ENCODE assay signal across 19 cellular contexts in the genomic region with DNA sequence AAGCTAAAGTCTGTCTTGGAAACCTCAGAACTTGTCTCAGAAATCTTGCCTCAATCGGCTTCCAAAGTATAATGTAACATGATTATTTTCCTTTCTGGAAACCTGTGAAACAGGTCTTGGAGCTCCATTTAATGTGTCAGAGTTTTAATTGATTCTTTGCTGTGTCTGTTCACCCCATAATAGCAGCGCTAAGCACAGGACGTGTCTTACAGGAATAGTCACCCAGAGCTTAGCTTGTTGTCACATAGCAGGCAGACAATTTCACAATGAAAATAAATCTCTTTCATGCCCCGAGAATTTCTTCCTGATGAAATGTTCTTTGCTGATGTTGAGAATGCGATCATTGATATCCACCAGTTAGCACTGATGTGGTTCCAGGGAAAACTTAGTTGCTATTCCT. TPM values are rescaled to one million over a fixed set of nuclear protein-coding genes. Genes with fewer than 3 reads are reported as not detected.
DNase-seq lines count a peak whose midpoint lies in the region; ATAC-seq and TF ChIP-seq lines count a peak whose summit lies in the region.
"Had no signal": no experiment of that assay in that cellular context is flagged by ENCODE, and none has a peak within 500 bp of the region (broad histone marks: within the 10 kb centered on the region; RNA-seq: fewer than 3 reads in every experiment).

No MANE protein-coding gene starts in this region.

- no peaks in the 10 kb centered on the region for H3F3A ChIP-seq in PC-3 (ENCODE audit: low read length, unreplicated experiment)

- WGBS in esophagus squamous epithelium, 2 donors: 25 to 48% methylated on average over 5 of the region's 5 CpGs

- H3K27me3 ChIP-seq in PC-3 (ENCODE audit: low read length): no peaks in the 10 kb centered on the region
- no peaks in the 10 kb centered on the region for H3K27me3 ChIP-seq in RWPE2 (ENCODE audit: insufficient read depth, poor library complexity, severe bottlenecking)
- H3K27me3 ChIP-seq in esophagus squamous epithelium: peaks cover 0 to 24% (median 0%) of the 10 kb centered on the region in 4 donors
- H3K27me3 ChIP-seq in right atrium auricular region: no peaks in the 10 kb centered on the region
- H3K27me3 ChIP-seq: BLaER1 treated with 17β-estradiol and CSF1 and Interleukin-3, amounts not matched to agents 10 nM and 100 nM had no signal

- CTCF ChIA-PET in PC-3 (lab: Charles Lee): no interaction called here

- H3K4me1 ChIP-seq in PC-3 (ENCODE audit: insufficient read depth, low read length) (no peaks in the 10 kb centered on the region), RWPE2 (ENCODE audit: insufficient read depth, poor library complexity, severe bottlenecking) (peaks cover 26% of the 10 kb centered on the region), esophagus squamous epithelium (peaks cover 3 to 29% (median 4%) of the 10 kb centered on the region in 3 donors), right atrium auricular region (no peaks in the 10 kb centered on the region)
- H3K4me1 ChIP-seq: BLaER1 treated with 17β-estradiol and CSF1 and Interleukin-3, amounts not matched to agents 10 nM and 100 nM had no signal

- no peak for TF ChIP-seq POLR2A in esophagus squamous epithelium (IDR thresholded peaks at IDR 0.05)

- DNase-seq in PC-3 (peak; percentile 57), RWPE2 (ENCODE audit: low spot score) (no peak), esophagus squamous epithelium (lab: John Stamatoyannopoulos, UW) (no peak), renal cortical epithelial cell (ENCODE audit: low read depth) (peak; percentile 28), right atrium auricular region (ENCODE audit: low spot score) (no peak), NCI-H2107 treated with DMSO at 0.1 percent for 48 hours (lab: John Stamatoyannopoulos, UW; ENCODE audit: unreplicated experiment) (no peak)
- no peak for DNase-seq in activated CD4-positive, alpha-beta T cell treated with anti-CD3 and anti-CD28 coated beads, Interleukin-2, amount 50 U/mL, for 48 hours
- DNase-seq: Calu3; CD8-positive, alpha-beta T cell; GOT3; Karpas-422; MG63; NCI-H1048; NCI-H1436; NCI-H1930; NCI-H774 had no signal

- no peaks in the 10 kb centered on the region for H4K20me1 ChIP-seq in PC-3 (ENCODE audit: low read length)
- H4K20me1 ChIP-seq: BLaER1 treated with 17β-estradiol and CSF1 and Interleukin-3, amounts not matched to agents 10 nM and 100 nM had no signal

- no peak overlapping the region for H3K4me3 ChIP-seq in PC-3 (ENCODE audit: low read length)
- H3K4me3 ChIP-seq in RWPE2 (ENCODE audit: severe bottlenecking): no peak overlapping the region
- H3K4me3 ChIP-seq in esophagus squamous epithelium: peak overlapping the region in 1 of 4 donors; percentile 21
- H3K4me3 ChIP-seq in right atrium auricular region: no peak overlapping the region
- H3K4me3 ChIP-seq: BLaER1 treated with 17β-estradiol and CSF1 and Interleukin-3, amounts not matched to agents 10 nM and 100 nM; MG63; SK-N-MC had no signal

- BruUV-seq in PC-3 (replicated peaks; lab: Mats Ljungman, UMichigan): no TSS peak

- H3K9me3 ChIP-seq in PC-3 (ENCODE audit: low read length) (no peaks in the 10 kb centered on the region), RWPE2 (ENCODE audit: severe bottlenecking) (no peaks in the 10 kb centered on the region), esophagus squamous epithelium (no peaks in the 10 kb centered on the region), right atrium auricular region (no peaks in the 10 kb centered on the region)
- H3K9me3 ChIP-seq: MG63 had no signal

- intact Hi-C loops in PC-3 (cut with micrococcal nuclease): no loop called here
- intact Hi-C loops in esophagus squamous epithelium (cut with DNase I): no loop called here

- no peak overlapping the region for H2AFZ ChIP-seq in PC-3 (ENCODE audit: low read length)

- no peak for TF ChIP-seq CTCF in PC-3 (conservative IDR thresholded peaks at IDR 0.05; ENCODE audit: low read depth, low read length)
- no peak for TF ChIP-seq CTCF in RWPE2 (IDR thresholded peaks at IDR 0.05; ENCODE audit: poor library complexity, severe bottlenecking)
- no peak for TF ChIP-seq CTCF in esophagus squamous epithelium (IDR thresholded peaks at IDR 0.05)
- TF ChIP-seq CTCF in right atrium auricular region (IDR thresholded peaks at IDR 0.05): no peak

- POLR2A ChIA-PET in PC-3 (lab: Charles Lee; ENCODE audit: unreplicated experiment): interaction anchor here (0.6 kb wide), 1 partner anchor 618 kb away, joined by 3 read pairs; no protein-coding TSS in a partner anchor

- ATAC-seq in PC-3 (no peak), RWPE2 (ENCODE audit: low read depth) (peak; percentile 61; the same call in 2 of the 3 replicates)
- ATAC-seq: CD8-positive, alpha-beta T cell; HCT116 had no signal

- H3K27ac ChIP-seq in PC-3 (ENCODE audit: low read length) (no peak overlapping the region), RWPE2 (ENCODE audit: poor library complexity, severe bottlenecking) (peak overlapping the region; percentile 80), esophagus squamous epithelium (peak overlapping the region in 3 of 4 donors; percentile 63 to 83 (median 65)), right atrium auricular region (no peak overlapping the region)
- H3K27ac ChIP-seq: BLaER1 treated with 17β-estradiol and CSF1 and Interleukin-3, amounts not matched to agents 10 nM and 100 nM; SK-N-MC had no signal

- H3K36me3 ChIP-seq in PC-3 (ENCODE audit: low read depth, low read length) (no peaks in the 10 kb centered on the region), RWPE2 (ENCODE audit: low read depth) (no peaks in the 10 kb centered on the region), esophagus squamous epithelium (no peaks in the 10 kb centered on the region), right atrium auricular region (no peaks in the 10 kb centered on the region)
- H3K36me3 ChIP-seq: BLaER1 treated with 17β-estradiol and CSF1 and Interleukin-3, amounts not matched to agents 10 nM and 100 nM; MG63 had no signal

- H3K9ac ChIP-seq in PC-3 (ENCODE audit: low read length): no peak overlapping the region
- H3K9ac ChIP-seq: BLaER1 treated with 17β-estradiol and CSF1 and Interleukin-3, amounts not matched to agents 10 nM and 100 nM had no signal

- no peaks in the 10 kb centered on the region for H3K9me2 ChIP-seq in PC-3 (replicated peaks; ENCODE audit: low read length)

- H3K4me2 ChIP-seq in PC-3 (ENCODE audit: low read length): 0 out of 2 replicates have a peak overlapping the region, but pooled peaks have one; percentile 8
- H3K4me2 ChIP-seq: BLaER1 treated with 17β-estradiol and CSF1 and Interleukin-3, amounts not matched to agents 10 nM and 100 nM had no signal

- no peaks in the 10 kb centered on the region for H3K79me2 ChIP-seq in PC-3 (ENCODE audit: low read length)

RNA-seq across cellular contexts. Expression of a gene that starts 40.2 kb away (rescaled TPM):
- total RNA-seq in PC-3 (2014; rRNA removed) (8.4 and 8.7 TPM in 2 replicates), esophagus squamous epithelium (10 to 100 TPM; 11.8 to 21.6 (median 14.1) TPM), renal cortical epithelial cell (18.8 and 43.5 TPM in 2 replicates), right atrium auricular region (1 to 10 TPM; 6.9 to 7.9 TPM)
- total RNA-seq: CD8-positive, alpha-beta T cell had no signal

Comparison
In these comparisons a context has a peak if more than half of its experiments do, and no peak if none do; other contexts are left out.
1. DNase-seq: peak in PC-3 (single experiment) and renal cortical epithelial cell (single experiment); none in RWPE2 (single experiment), esophagus squamous epithelium (single experiment), right atrium auricular region (single experiment), activated CD4-positive, alpha-beta T cell treated with anti-CD3 and anti-CD28 coated beads, Interleukin-2, amount 50 U/mL, for 48 hours (0 of 2) and NCI-H2107 treated with DMSO at 0.1 percent for 48 hours (single experiment).
2. H3K27ac ChIP-seq: peak in RWPE2 (single experiment) and esophagus squamous epithelium (3 of 4); none in PC-3 (single experiment) and right atrium auricular region (0 of 2).